In the genomic region with DNA sequence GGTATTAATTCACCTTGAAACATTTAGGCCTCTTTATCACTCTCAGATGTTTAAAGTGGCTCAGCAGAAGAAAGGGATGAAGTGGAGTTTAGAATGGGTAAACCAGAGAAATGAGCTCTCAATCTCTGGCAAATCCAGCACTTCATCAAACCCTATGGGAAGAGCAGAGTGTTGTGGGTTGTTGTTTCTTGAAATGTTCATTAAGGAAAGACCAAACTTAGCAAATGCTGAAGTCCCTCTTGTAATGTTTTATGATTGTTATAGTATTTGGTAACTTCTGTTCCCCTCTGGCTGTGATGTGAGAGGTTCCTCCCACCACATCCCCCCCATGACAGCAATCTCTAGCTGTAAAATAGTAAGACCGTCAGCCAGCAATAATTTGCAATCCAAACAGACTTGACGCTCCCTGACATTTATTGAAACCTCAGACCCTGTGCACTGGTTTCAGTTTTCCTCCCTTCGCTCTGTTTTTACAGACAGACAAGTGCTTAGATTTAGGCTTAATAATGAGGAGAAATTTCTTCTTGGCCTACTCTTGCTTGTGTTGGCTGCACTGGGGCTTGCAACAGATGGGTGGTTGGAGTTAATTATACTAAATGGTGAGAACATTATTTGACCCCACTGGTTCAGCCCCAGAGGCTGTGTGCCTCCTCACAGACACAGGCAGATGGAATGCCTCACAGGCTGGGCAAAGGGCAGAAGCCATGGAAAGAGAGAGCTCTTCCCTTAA, we compare ENCODE assay signal across 1 cellular context.
TF ChIP-seq lines count a peak whose summit lies in the region.

No MANE protein-coding gene starts in this region.

TF ChIP-seq in HEK293, 187 proteins besides CTCF, POLR2A, EP300 and RAD21 (continued from another document):
- TF ChIP-seq, protein P1, sequence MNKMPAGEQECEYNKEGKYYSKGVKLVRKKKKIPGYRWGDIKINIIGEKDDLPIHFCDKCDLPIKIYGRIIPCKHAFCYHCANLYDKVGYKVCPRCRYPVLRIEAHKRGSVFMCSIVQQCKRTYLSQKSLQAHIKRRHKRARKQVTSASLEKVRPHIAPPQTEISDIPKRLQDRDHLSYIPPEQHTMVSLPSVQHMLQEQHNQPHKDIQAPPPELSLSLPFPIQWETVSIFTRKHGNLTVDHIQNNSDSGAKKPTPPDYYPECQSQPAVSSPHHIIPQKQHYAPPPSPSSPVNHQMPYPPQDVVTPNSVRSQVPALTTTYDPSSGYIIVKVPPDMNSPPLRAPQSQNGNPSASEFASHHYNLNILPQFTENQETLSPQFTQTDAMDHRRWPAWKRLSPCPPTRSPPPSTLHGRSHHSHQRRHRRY (tag by site-specific recombination; IDR thresholded peaks at IDR 0.05) = no peak
- no peak for TF ChIP-seq ZNF747 (tag by site-specific recombination; IDR thresholded peaks at IDR 0.05)
- no peak for TF ChIP-seq ZNF629 (tag by site-specific recombination; IDR thresholded peaks at IDR 0.05)
- TF ChIP-seq, protein P2, sequence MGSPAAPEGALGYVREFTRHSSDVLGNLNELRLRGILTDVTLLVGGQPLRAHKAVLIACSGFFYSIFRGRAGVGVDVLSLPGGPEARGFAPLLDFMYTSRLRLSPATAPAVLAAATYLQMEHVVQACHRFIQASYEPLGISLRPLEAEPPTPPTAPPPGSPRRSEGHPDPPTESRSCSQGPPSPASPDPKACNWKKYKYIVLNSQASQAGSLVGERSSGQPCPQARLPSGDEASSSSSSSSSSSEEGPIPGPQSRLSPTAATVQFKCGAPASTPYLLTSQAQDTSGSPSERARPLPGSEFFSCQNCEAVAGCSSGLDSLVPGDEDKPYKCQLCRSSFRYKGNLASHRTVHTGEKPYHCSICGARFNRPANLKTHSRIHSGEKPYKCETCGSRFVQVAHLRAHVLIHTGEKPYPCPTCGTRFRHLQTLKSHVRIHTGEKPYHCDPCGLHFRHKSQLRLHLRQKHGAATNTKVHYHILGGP (tag by site-specific recombination; IDR thresholded peaks at IDR 0.05) = no peak
- TF ChIP-seq ZNF626 (tag by site-specific recombination; IDR thresholded peaks at IDR 0.05) = no peak
- no peak for TF ChIP-seq ZNF660 (tag by site-specific recombination; IDR thresholded peaks at IDR 0.05)
- TF ChIP-seq REPIN1 (tag by site-specific recombination; IDR thresholded peaks at IDR 0.05; ENCODE audit: low read depth) = no peak
- peak; percentile 87; the same call in 1 of the 2 replicates for TF ChIP-seq ZNF610 (tag by site-specific recombination; IDR thresholded peaks at IDR 0.05; ENCODE audit: borderline replicate concordance)
- TF ChIP-seq ZNF571 (tag by site-specific recombination; IDR thresholded peaks at IDR 0.05) = no peak
- TF ChIP-seq ZNF221 (tag by site-specific recombination; IDR thresholded peaks at IDR 0.05; ENCODE audit: borderline replicate concordance) = no peak
- no peak for TF ChIP-seq HOXA7 (CRISPR knock-in tag; IDR thresholded peaks at IDR 0.05; ENCODE audit: borderline replicate concordance)
- TF ChIP-seq SP3 (tag by site-specific recombination; IDR thresholded peaks at IDR 0.05) = no peak
- TF ChIP-seq ZNF433 (tag by site-specific recombination; IDR thresholded peaks at IDR 0.05; ENCODE audit: low read depth) = no peak
- TF ChIP-seq, protein P3, sequence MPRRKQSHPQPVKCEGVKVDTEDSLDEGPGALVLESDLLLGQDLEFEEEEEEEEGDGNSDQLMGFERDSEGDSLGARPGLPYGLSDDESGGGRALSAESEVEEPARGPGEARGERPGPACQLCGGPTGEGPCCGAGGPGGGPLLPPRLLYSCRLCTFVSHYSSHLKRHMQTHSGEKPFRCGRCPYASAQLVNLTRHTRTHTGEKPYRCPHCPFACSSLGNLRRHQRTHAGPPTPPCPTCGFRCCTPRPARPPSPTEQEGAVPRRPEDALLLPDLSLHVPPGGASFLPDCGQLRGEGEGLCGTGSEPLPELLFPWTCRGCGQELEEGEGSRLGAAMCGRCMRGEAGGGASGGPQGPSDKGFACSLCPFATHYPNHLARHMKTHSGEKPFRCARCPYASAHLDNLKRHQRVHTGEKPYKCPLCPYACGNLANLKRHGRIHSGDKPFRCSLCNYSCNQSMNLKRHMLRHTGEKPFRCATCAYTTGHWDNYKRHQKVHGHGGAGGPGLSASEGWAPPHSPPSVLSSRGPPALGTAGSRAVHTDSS (tag by site-specific recombination; IDR thresholded peaks at IDR 0.05) = peak; percentile 30; the same call in 1 of the 2 replicates
- TF ChIP-seq SP7 (tag by site-specific recombination; IDR thresholded peaks at IDR 0.05) = peak; percentile 50; the same call in 1 of the 2 replicates
- TF ChIP-seq ZNF792 (tag by site-specific recombination; IDR thresholded peaks at IDR 0.05) = no peak
- no peak for TF ChIP-seq ZNF544 (tag by site-specific recombination; IDR thresholded peaks at IDR 0.05)
- peak; percentile 79 for TF ChIP-seq FEZF1 (tag by site-specific recombination; IDR thresholded peaks at IDR 0.05)
- TF ChIP-seq, protein P4, sequence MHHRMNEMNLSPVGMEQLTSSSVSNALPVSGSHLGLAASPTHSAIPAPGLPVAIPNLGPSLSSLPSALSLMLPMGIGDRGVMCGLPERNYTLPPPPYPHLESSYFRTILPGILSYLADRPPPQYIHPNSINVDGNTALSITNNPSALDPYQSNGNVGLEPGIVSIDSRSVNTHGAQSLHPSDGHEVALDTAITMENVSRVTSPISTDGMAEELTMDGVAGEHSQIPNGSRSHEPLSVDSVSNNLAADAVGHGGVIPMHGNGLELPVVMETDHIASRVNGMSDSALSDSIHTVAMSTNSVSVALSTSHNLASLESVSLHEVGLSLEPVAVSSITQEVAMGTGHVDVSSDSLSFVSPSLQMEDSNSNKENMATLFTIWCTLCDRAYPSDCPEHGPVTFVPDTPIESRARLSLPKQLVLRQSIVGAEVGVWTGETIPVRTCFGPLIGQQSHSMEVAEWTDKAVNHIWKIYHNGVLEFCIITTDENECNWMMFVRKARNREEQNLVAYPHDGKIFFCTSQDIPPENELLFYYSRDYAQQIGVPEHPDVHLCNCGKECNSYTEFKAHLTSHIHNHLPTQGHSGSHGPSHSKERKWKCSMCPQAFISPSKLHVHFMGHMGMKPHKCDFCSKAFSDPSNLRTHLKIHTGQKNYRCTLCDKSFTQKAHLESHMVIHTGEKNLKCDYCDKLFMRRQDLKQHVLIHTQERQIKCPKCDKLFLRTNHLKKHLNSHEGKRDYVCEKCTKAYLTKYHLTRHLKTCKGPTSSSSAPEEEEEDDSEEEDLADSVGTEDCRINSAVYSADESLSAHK (tag by site-specific recombination; IDR thresholded peaks at IDR 0.05) = peak; percentile 76
- TF ChIP-seq ZNF174 (tag by site-specific recombination; IDR thresholded peaks at IDR 0.05) = no peak
- no peak for TF ChIP-seq ZNF24 (tag by site-specific recombination; IDR thresholded peaks at IDR 0.05)
- TF ChIP-seq SP2 (tag by site-specific recombination; IDR thresholded peaks at IDR 0.05) = no peak
- TF ChIP-seq, protein P5, sequence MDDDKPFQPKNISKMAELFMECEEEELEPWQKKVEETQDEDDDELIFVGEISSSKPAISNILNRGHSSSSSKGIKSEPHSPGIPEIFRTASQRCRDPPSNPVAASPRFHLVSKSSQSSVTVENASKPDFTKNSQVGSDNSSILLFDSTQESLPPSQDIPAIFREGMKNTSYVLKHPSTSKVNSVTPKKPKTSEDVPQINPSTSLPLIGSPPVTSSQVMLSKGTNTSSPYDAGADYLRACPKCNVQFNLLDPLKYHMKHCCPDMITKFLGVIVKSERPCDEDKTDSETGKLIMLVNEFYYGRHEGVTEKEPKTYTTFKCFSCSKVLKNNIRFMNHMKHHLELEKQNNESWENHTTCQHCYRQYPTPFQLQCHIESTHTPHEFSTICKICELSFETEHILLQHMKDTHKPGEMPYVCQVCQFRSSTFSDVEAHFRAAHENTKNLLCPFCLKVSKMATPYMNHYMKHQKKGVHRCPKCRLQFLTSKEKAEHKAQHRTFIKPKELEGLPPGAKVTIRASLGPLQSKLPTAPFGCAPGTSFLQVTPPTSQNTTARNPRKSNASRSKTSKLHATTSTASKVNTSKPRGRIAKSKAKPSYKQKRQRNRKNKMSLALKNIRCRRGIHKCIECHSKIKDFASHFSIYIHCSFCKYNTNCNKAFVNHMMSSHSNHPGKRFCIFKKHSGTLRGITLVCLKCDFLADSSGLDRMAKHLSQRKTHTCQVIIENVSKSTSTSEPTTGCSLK (tag by site-specific recombination; IDR thresholded peaks at IDR 0.05) = no peak
- no peak for TF ChIP-seq ZIC2 (tag by site-specific recombination; IDR thresholded peaks at IDR 0.05)
- no peak for TF ChIP-seq ZNF423 (tag by site-specific recombination; IDR thresholded peaks at IDR 0.05)
- TF ChIP-seq ZSCAN30 (tag by site-specific recombination; IDR thresholded peaks at IDR 0.05) = peak; percentile 67; the same call in 1 of the 2 replicates
- peak; percentile 37; the same call in 1 of the 2 replicates for TF ChIP-seq ZNF341 (tag by site-specific recombination; IDR thresholded peaks at IDR 0.05; ENCODE audit: low read depth)
- TF ChIP-seq KLF10 (tag by site-specific recombination; IDR thresholded peaks at IDR 0.05) = 0 out of 2 replicates have a peak, but pooled peaks have one; percentile 14
- no peak for TF ChIP-seq ZNF138 (tag by site-specific recombination; IDR thresholded peaks at IDR 0.05; ENCODE audit: borderline replicate concordance)
- peak; percentile 46; the same call in 1 of the 2 replicates for TF ChIP-seq IKZF3 (tag by site-specific recombination; IDR thresholded peaks at IDR 0.05)
- no peak for TF ChIP-seq ZNF302 (tag by site-specific recombination; IDR thresholded peaks at IDR 0.05; ENCODE audit: low read depth)
- TF ChIP-seq WT1 (tag by site-specific recombination; IDR thresholded peaks at IDR 0.05) = peak; percentile 99
- TF ChIP-seq, protein P6, sequence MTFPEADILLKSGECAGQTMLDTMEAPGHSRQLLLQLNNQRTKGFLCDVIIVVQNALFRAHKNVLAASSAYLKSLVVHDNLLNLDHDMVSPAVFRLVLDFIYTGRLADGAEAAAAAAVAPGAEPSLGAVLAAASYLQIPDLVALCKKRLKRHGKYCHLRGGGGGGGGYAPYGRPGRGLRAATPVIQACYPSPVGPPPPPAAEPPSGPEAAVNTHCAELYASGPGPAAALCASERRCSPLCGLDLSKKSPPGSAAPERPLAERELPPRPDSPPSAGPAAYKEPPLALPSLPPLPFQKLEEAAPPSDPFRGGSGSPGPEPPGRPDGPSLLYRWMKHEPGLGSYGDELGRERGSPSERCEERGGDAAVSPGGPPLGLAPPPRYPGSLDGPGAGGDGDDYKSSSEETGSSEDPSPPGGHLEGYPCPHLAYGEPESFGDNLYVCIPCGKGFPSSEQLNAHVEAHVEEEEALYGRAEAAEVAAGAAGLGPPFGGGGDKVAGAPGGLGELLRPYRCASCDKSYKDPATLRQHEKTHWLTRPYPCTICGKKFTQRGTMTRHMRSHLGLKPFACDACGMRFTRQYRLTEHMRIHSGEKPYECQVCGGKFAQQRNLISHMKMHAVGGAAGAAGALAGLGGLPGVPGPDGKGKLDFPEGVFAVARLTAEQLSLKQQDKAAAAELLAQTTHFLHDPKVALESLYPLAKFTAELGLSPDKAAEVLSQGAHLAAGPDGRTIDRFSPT (tag by site-specific recombination; IDR thresholded peaks at IDR 0.05) = no peak
- TF ChIP-seq ZNF785 (tag by site-specific recombination; IDR thresholded peaks at IDR 0.05) = no peak
- no peak for TF ChIP-seq ZNF223 (tag by site-specific recombination; IDR thresholded peaks at IDR 0.05)
